In genomic region chr6:13273202-13273930, GRCh38 we compare ENCODE assay signal across 2 cellular contexts.
TF ChIP-seq lines count a peak whose summit lies in the region.

No MANE protein-coding gene starts in this region.

TF ChIP-seq in GM23338, 12 proteins besides CTCF, POLR2A, EP300 and RAD21:
- TF ChIP-seq REST (IDR thresholded peaks at IDR 0.05; ENCODE audit: unreplicated experiment) (no peak), ZNF114 (CRISPR knock-in tag; IDR thresholded peaks at IDR 0.05) (no peak), ZNF462 (CRISPR knock-in tag; IDR thresholded peaks at IDR 0.05) (no peak), EZH2 (IDR thresholded peaks at IDR 0.05; ENCODE audit: low read depth, unreplicated experiment) (no peak), JUNB (IDR thresholded peaks at IDR 0.05; ENCODE audit: unreplicated experiment) (no peak), NANOG (IDR thresholded peaks at IDR 0.05; ENCODE audit: borderline replicate concordance) (no peak), POLR2AphosphoS5 (IDR thresholded peaks at IDR 0.05; ENCODE audit: low read depth) (no peak), ZNF331 (CRISPR knock-in tag; IDR thresholded peaks at IDR 0.05; ENCODE audit: low read depth) (no peak), EZH2phosphoT487 (IDR thresholded peaks at IDR 0.05; ENCODE audit: unreplicated experiment) (no peak), CREB1 (CRISPR knock-in tag; IDR thresholded peaks at IDR 0.05; ENCODE audit: low read depth) (no peak), STAT1 (IDR thresholded peaks at IDR 0.05; ENCODE audit: unreplicated experiment) (no peak), ETS1 (IDR thresholded peaks at IDR 0.05) (no peak)

TF ChIP-seq in GM12878, 131 proteins besides CTCF, POLR2A, EP300 and RAD21:
- TF ChIP-seq SMAD1 (IDR thresholded peaks at IDR 0.05; ENCODE audit: low read depth, partially characterized antibody) (peak; percentile 36), KDM1A (IDR thresholded peaks at IDR 0.05; ENCODE audit: borderline replicate concordance) (no peak), PKNOX1 (IDR thresholded peaks at IDR 0.05) (peak; percentile 78), ELK1 (IDR thresholded peaks at IDR 0.05; ENCODE audit: low read depth, low read length) (no peak), ESRRA (IDR thresholded peaks at IDR 0.05; ENCODE audit: low read length) (no peak), RAD51 (IDR thresholded peaks at IDR 0.05) (no peak)
